ENCODE assay signal across 27 cellular contexts in the genomic region with DNA sequence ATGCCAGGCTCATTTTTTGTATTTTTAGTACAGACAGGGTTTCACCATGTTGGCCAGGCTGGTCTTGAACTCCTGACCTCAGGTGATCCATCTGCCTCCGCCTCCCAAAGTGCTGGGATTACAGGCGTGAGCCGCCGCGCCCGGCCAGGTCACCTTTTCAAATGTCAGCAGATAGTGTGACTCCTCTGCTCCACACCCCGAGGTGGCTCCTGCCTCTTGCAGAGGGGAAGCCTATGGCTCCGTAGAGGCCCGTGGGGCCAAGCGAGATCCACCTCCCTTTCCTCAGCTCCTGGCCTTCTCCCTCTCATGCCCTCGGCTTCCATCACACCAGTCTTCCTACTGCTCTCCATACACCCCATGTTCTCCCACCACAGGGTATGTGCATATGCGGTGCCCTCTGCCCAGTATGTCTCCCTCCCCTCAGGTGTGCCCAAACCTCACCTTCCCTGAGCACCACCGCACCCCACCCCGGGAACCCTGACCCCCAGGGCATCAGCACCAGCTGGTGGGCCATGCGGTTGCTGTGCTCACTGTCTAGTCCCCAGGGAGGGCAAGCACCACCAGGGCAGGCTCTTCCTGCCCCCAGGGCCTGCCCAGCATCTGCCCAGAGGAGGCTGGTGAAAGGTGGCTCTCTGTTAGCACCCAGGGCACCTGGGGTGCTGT. TPM values are rescaled to one million over a fixed set of nuclear protein-coding genes. Genes with fewer than 3 reads are reported as not detected.
DNase-seq lines count a peak whose midpoint lies in the region; ATAC-seq, FAIRE-seq and TF ChIP-seq lines count a peak whose summit lies in the region.
"Had no signal": no experiment of that assay in that cellular context is flagged by ENCODE, and none has a peak within 500 bp of the region (broad histone marks: within the 10 kb centered on the region; RNA-seq: fewer than 3 reads in every experiment).

No MANE protein-coding gene starts in this region.

- H3K9me3 ChIP-seq in right lobe of liver (no peaks in the 10 kb centered on the region), HepG2 (ENCODE audit: low read length) (no peaks in the 10 kb centered on the region), lung (ENCODE audit: control insufficient read depth in 2 of 2, insufficient read depth in 1 of 2, low read length in 1 of 2) (no peaks in the 10 kb centered on the region)
- H3K9me3 ChIP-seq: pancreas had no signal

- no peak overlapping the region for H3K4me2 ChIP-seq in HepG2 (ENCODE audit: low read depth, low read length)

- whole genome bisulfite sequencing in right lobe of liver (ENCODE audit: insufficient coverage, low coverage, low lambda C conversion rate, missing lambda C conversion rate) = 85% methylated on average over 11 of the region's 15 CpGs
- 54% methylated on average over 13 of the region's 15 CpGs for WGBS in HepG2 (ENCODE audit: low lambda C conversion rate)
- 91 to 92% methylated on average over 15 of the region's 15 CpGs for WGBS in lung, 2 donors

- DNase-seq in right lobe of liver (peak in 2 of 3 donors; percentile 19 to 45), HepG2 (ENCODE audit: low spot score) (no peak), lung (ENCODE audit: low spot score) (no peak), cerebellum (ENCODE audit: low spot score) (no peak), GOT3 (lab: John Stamatoyannopoulos, UW) (no peak), kidney glomerular epithelial cell (lab: John Stamatoyannopoulos, UW) (no peak), GM10266 (ENCODE audit: extremely low spot score) (no peak)
- DNase-seq: 8988T; activated naive CD4-positive, alpha-beta T cell treated with anti-CD3 and anti-CD28 coated beads, Interleukin-2, amount 50 U/mL, for 16 hours; HFFc6; midbrain; NCI-H1105; NCI-H2029 treated with DMSO at 0.1 percent for 48 hours; NCI-H226; NCI-H748 treated with DMSO at 0.1 percent for 48 hours had no signal

- H3K27me3 Mint-ChIP-seq in stimulated activated memory B cell treated with anti-CD40 and anti-IgM and Interleukin-4, amounts not matched to agents 10 μg/mL and 1 μg/mL and 100 μg/mL, for 72 hours = peaks cover 19% of the 10 kb centered on the region

- H3K27ac ChIP-seq in right lobe of liver (no peak overlapping the region), HepG2 (ENCODE audit: extremely low read length, insufficient read depth, low read length) (no peak overlapping the region), lung (ENCODE audit: low read depth in 1 of 2, low read length in 1 of 2) (peak overlapping the region; percentile 21 to 59)
- H3K27ac ChIP-seq: pancreas, RWPE1, VCaP had no signal

- BruUV-seq in HepG2 (replicated peaks; lab: Mats Ljungman, UMichigan) = no TSS peak

- TF ChIP-seq RAD21 in HepG2 (CRISPR knock-in tag; IDR thresholded peaks at IDR 0.05) = no peak

- no peak overlapping the region for H3K9ac ChIP-seq in HepG2 (ENCODE audit: insufficient read depth, low read depth, low read length)

- peaks cover 32% of the 10 kb centered on the region for H3K4me1 Mint-ChIP-seq in stimulated activated memory B cell treated with anti-CD40 and anti-IgM and Interleukin-4, amounts not matched to agents 10 μg/mL and 1 μg/mL and 100 μg/mL, for 72 hours
- H3K4me1 Mint-ChIP-seq: CD8-positive, alpha-beta memory T cell had no signal

- H3K79me2 ChIP-seq in HepG2 (ENCODE audit: insufficient read depth, low read length) = no peaks in the 10 kb centered on the region

- peaks cover 0 to 21% (median 7%) of the 10 kb centered on the region in 4 donors for H3K36me3 ChIP-seq in right lobe of liver
- no peaks in the 10 kb centered on the region for H3K36me3 ChIP-seq in HepG2 (replicated peaks in 1 of 2; ENCODE audit: control insufficient read depth in 1 of 2, insufficient read depth in 2 of 2, low read length in 2 of 2)
- H3K36me3 ChIP-seq in lung (ENCODE audit: control insufficient read depth in 2 of 2, insufficient read depth in 2 of 2, low read length in 2 of 2) = peaks cover 0 to 18% of the 10 kb centered on the region in 2 donors
- H3K36me3 ChIP-seq: pancreas had no signal

- no peaks in the 10 kb centered on the region for H3K9me3 Mint-ChIP-seq in stimulated activated memory B cell treated with anti-CD40 and anti-IgM and Interleukin-4, amounts not matched to agents 10 μg/mL and 1 μg/mL and 100 μg/mL, for 72 hours
- H3K9me3 Mint-ChIP-seq: CD8-positive, alpha-beta memory T cell; dendritic cell treated with granulocyte-macrophage colony-stimulating factor and Interleukin-4, amounts not matched to agents 40 ng/mL and 50 ng/mL, for 4 days; HFFc6; nephron; T-helper 2 cell treated with Interferon-gamma antibody and Interleukin-4, amounts not matched to agents 5 μg/mL and 100 μg/mL, for 36 hours had no signal

- H3K4me3 ChIP-seq in right lobe of liver (no peak overlapping the region), HepG2 (replicated peaks in 1 of 3; ENCODE audit: insufficient read depth in 1 of 3, low read depth in 2 of 3, low read length in 3 of 3) (no peak overlapping the region), lung (no peak overlapping the region)
- H3K4me3 ChIP-seq: pancreas had no signal

- ATAC-seq in right lobe of liver (no peak), HepG2 (no peak), lung (ENCODE audit: insufficient read depth, low FRiP score) (no peak)
- no peak for ATAC-seq in stimulated activated memory B cell treated with anti-CD40 and anti-IgM and Interleukin-4, amounts not matched to agents 10 μg/mL and 1 μg/mL and 100 μg/mL, for 72 hours
- ATAC-seq: pancreas, SK-N-SH treated with all-trans-retinoic acid at 6 μM for 48 hours had no signal

- no peak overlapping the region for H2AFZ ChIP-seq in HepG2 (ENCODE audit: low read length)

- CTCF ChIA-PET in HepG2 (lab: Yijun Ruan, JAX; ENCODE audit: low intra/inter-chr PET ratio, low total read pairs) = no interaction called here

- H3K4me1 ChIP-seq in right lobe of liver = peaks cover 0 to under 1% (median 0%) of the 10 kb centered on the region in 4 donors
- peaks cover 23% of the 10 kb centered on the region for H3K4me1 ChIP-seq in HepG2 (ENCODE audit: insufficient read depth, low read length)
- peaks cover 20 to 44% of the 10 kb centered on the region in 2 donors for H3K4me1 ChIP-seq in lung (ENCODE audit: control insufficient read depth in 2 of 2, insufficient read depth in 2 of 2, low read length in 2 of 2)
- H3K4me1 ChIP-seq: pancreas had no signal

- TF ChIP-seq EP300 in HepG2 (IDR thresholded peaks at IDR 0.05; ENCODE audit: low read depth in 2 of 2, low read length in 2 of 2) (no peak), HepG2 (CRISPR knock-in tag; IDR thresholded peaks at IDR 0.05; ENCODE audit: borderline replicate concordance) (no peak)

- TF ChIP-seq CTCF in right lobe of liver (IDR thresholded peaks at IDR 0.05) (no peak), HepG2 (CRISPR knock-in tag; IDR thresholded peaks at IDR 0.05) (no peak), lung (IDR thresholded peaks at IDR 0.05; ENCODE audit: control extremely low read depth, extremely low read depth) (no peak), GM10266 (IDR thresholded peaks at IDR 0.05; ENCODE audit: control insufficient read depth, insufficient read depth, low read depth, missing control alignments) (no peak)

- intact Hi-C loops in right lobe of liver (cut with DNase I) = no loop called here
- intact Hi-C loops in HepG2 (cut with micrococcal nuclease; ENCODE audit: unreplicated experiment) = no loop called here

- in situ Hi-C loops in HepG2 (cut with HindIII; ENCODE audit: extremely low pct_ligation_motif_present, low pct_unique_long_range_greater_than_20kb) = no loop called here

- H3K36me3 Mint-ChIP-seq in stimulated activated memory B cell treated with anti-CD40 and anti-IgM and Interleukin-4, amounts not matched to agents 10 μg/mL and 1 μg/mL and 100 μg/mL, for 72 hours = no peaks in the 10 kb centered on the region
- H3K36me3 Mint-ChIP-seq: CD8-positive, alpha-beta memory T cell had no signal

- no peaks in the 10 kb centered on the region for H4K20me1 ChIP-seq in HepG2 (ENCODE audit: insufficient read depth, low read length)

- POLR2A ChIA-PET in HepG2 (lab: Yijun Ruan, JAX) = no interaction called here

- H3K4me3 Mint-ChIP-seq in stimulated activated memory B cell treated with anti-CD40 and anti-IgM and Interleukin-4, amounts not matched to agents 10 μg/mL and 1 μg/mL and 100 μg/mL, for 72 hours = no peak overlapping the region
- H3K4me3 Mint-ChIP-seq: CD8-positive, alpha-beta memory T cell; dendritic cell treated with granulocyte-macrophage colony-stimulating factor and Interleukin-4, amounts not matched to agents 40 ng/mL and 50 ng/mL, for 4 days; HFFc6; nephron; T-helper 2 cell treated with Interferon-gamma antibody and Interleukin-4, amounts not matched to agents 5 μg/mL and 100 μg/mL, for 36 hours had no signal

- no peak for FAIRE-seq in HepG2 (lab: Jason Lieb, UNC)
- FAIRE-seq: endometrium, G401.6, pancreas had no signal

- H3K27me3 ChIP-seq in right lobe of liver (no peaks in the 10 kb centered on the region), HepG2 (ENCODE audit: control insufficient read depth in 1 of 2, insufficient read depth in 2 of 2, low read length in 2 of 2) (peaks cover 6 to 68% of the 10 kb centered on the region in 2 experiments), lung (ENCODE audit: control insufficient read depth, insufficient read depth) (no peaks in the 10 kb centered on the region)
- H3K27me3 ChIP-seq: pancreas had no signal

- H3K27ac Mint-ChIP-seq in stimulated activated memory B cell treated with anti-CD40 and anti-IgM and Interleukin-4, amounts not matched to agents 10 μg/mL and 1 μg/mL and 100 μg/mL, for 72 hours = peak overlapping the region; percentile 42
- H3K27ac Mint-ChIP-seq: dendritic cell treated with granulocyte-macrophage colony-stimulating factor and Interleukin-4, amounts not matched to agents 40 ng/mL and 50 ng/mL, for 4 days; HFFc6; nephron; T-helper 2 cell treated with Interferon-gamma antibody and Interleukin-4, amounts not matched to agents 5 μg/mL and 100 μg/mL, for 36 hours had no signal

- TF ChIP-seq POLR2A in right lobe of liver (IDR thresholded peaks at IDR 0.05) (no peak), HepG2 (IDR thresholded peaks at IDR 0.05; ENCODE audit: insufficient read depth in 1 of 2, low read depth in 2 of 2, low read length in 2 of 2) (no peak)

RNA-seq across cellular contexts. Expression of gene GPR17, which starts 10.7 kb away (rescaled TPM):
- total RNA-seq in right lobe of liver = not detected
- not detected in 2 replicates for total RNA-seq in HepG2 (2016; rRNA removed; fragmentation: Illumina TruSeq; extraction: Trizol)
- total RNA-seq in HepG2 (2016; cell fraction: cytosol; rRNA removed; fragmentation: Illumina TruSeq; extraction: Trizol; ENCODE audit: low read depth) = not detected in 2 replicates
- total RNA-seq in HepG2 (2016; cell fraction: insoluble cytoplasmic fraction; rRNA removed; fragmentation: Illumina TruSeq; extraction: Trizol) = not detected in 2 replicates
- not detected in 2 replicates for total RNA-seq in HepG2 (2016; cell fraction: membrane; rRNA removed; fragmentation: Illumina TruSeq; extraction: Trizol)
- total RNA-seq in HepG2 (2016; cell fraction: nucleus; rRNA removed; fragmentation: Illumina TruSeq; extraction: Trizol) = not detected in 2 replicates
- not detected in 2 replicates for polyA plus RNA-seq in HepG2 (2011; rRNA removed)
- not detected in 2 replicates for polyA plus RNA-seq in HepG2 (2011; cell fraction: cytosol; rRNA removed)
- polyA plus RNA-seq in HepG2 (2011; cell fraction: nucleus; rRNA removed) = not detected in 2 replicates
- polyA plus RNA-seq in HepG2 (2012) = not detected in 2 replicates
- polyA plus RNA-seq in HepG2 (2016; cell fraction: cytosol; fragmentation: Illumina TruSeq; extraction: Trizol; ENCODE audit: low read depth) = not detected in 2 replicates
- not detected in 2 replicates for polyA plus RNA-seq in HepG2 (2016; cell fraction: insoluble cytoplasmic fraction; fragmentation: Illumina TruSeq; extraction: Trizol; ENCODE audit: low read depth)
- polyA plus RNA-seq in HepG2 (2016; cell fraction: membrane; fragmentation: Illumina TruSeq; extraction: Trizol; ENCODE audit: low read depth) = not detected in 2 replicates
- polyA plus RNA-seq in HepG2 (2016; cell fraction: nucleus; fragmentation: Illumina TruSeq; extraction: Trizol; ENCODE audit: insufficient read depth, low read depth) = not detected in 2 replicates
- polyA minus RNA-seq in HepG2 (2011; rRNA and poly(A)+ RNA removed; ENCODE audit: low replicate concordance) = 0.08 TPM in 1 of 2 replicates, not detected in the other
- polyA minus RNA-seq in HepG2 (2011; cell fraction: cytosol; rRNA and poly(A)+ RNA removed) = not detected in 2 replicates
- polyA minus RNA-seq in HepG2 (2011; cell fraction: nucleus; rRNA and poly(A)+ RNA removed) = not detected in 2 replicates
- under 1 TPM in 1 of 2 donors, not detected in 1; 0.40 TPM for total RNA-seq in lung
- polyA plus RNA-seq in lung = 1 to 10 TPM in 1 of 2 donors, under 1 TPM in 1; 0.30 to 1.4 TPM
- 8.9 TPM for total RNA-seq in cerebellum
- total RNA-seq: CD8-positive, alpha-beta memory T cell; fibroblast of lung; HFFc6; pancreas had no signal
- polyA plus RNA-seq: CD8-positive, alpha-beta memory T cell; fibroblast of lung had no signal

RNA-seq across cellular contexts. Expression of gene LIMS2, which starts 18.6 kb away (rescaled TPM):
- total RNA-seq in right lobe of liver (10 to 100 TPM in 5 of 6 experiments, 1 to 10 TPM in 1; 6.6 to 37.7 (median 19.5) TPM), HepG2 (2016; rRNA removed; fragmentation: Illumina TruSeq; extraction: Trizol) (0.90 and 1.0 TPM in 2 replicates), lung (100 to 1,000 TPM in 1 of 2 donors, 10 to 100 TPM in 1; 22.2 to 111 TPM), cerebellum (3.3 TPM)
- 1.9 and 3.6 TPM in 2 replicates for total RNA-seq in HepG2 (2016; cell fraction: cytosol; rRNA removed; fragmentation: Illumina TruSeq; extraction: Trizol; ENCODE audit: low read depth)
- 0.85 and 1.2 TPM in 2 replicates for total RNA-seq in HepG2 (2016; cell fraction: insoluble cytoplasmic fraction; rRNA removed; fragmentation: Illumina TruSeq; extraction: Trizol)
- 2.6 and 3.9 TPM in 2 replicates for total RNA-seq in HepG2 (2016; cell fraction: membrane; rRNA removed; fragmentation: Illumina TruSeq; extraction: Trizol)
- 0.56 and 0.81 TPM in 2 replicates for total RNA-seq in HepG2 (2016; cell fraction: nucleus; rRNA removed; fragmentation: Illumina TruSeq; extraction: Trizol)
- polyA plus RNA-seq in HepG2 (2011; rRNA removed) (1.9 and 2.0 TPM in 2 replicates), lung (100 to 1,000 TPM in 1 of 2 donors, 10 to 100 TPM in 1; 49.6 to 138 TPM)
- polyA plus RNA-seq in HepG2 (2011; cell fraction: cytosol; rRNA removed) = 2.1 and 3.1 TPM in 2 replicates
- 2.0 and 2.2 TPM in 2 replicates for polyA plus RNA-seq in HepG2 (2011; cell fraction: nucleus; rRNA removed)
- 2.1 and 3.9 TPM in 2 replicates for polyA plus RNA-seq in HepG2 (2012)
- 8.9 and 10.7 TPM in 2 replicates for polyA plus RNA-seq in HepG2 (2016; cell fraction: cytosol; fragmentation: Illumina TruSeq; extraction: Trizol; ENCODE audit: low read depth)
- 2.4 and 3.4 TPM in 2 replicates for polyA plus RNA-seq in HepG2 (2016; cell fraction: insoluble cytoplasmic fraction; fragmentation: Illumina TruSeq; extraction: Trizol; ENCODE audit: low read depth)
- polyA plus RNA-seq in HepG2 (2016; cell fraction: membrane; fragmentation: Illumina TruSeq; extraction: Trizol; ENCODE audit: low read depth) = 8.6 and 9.2 TPM in 2 replicates
- polyA plus RNA-seq in HepG2 (2016; cell fraction: nucleus; fragmentation: Illumina TruSeq; extraction: Trizol; ENCODE audit: insufficient read depth, low read depth) = 1.5 TPM in 2 replicates
- 0.07 and 4.5 TPM in 2 replicates for polyA minus RNA-seq in HepG2 (2011; rRNA and poly(A)+ RNA removed; ENCODE audit: low replicate concordance)
- polyA minus RNA-seq in HepG2 (2011; cell fraction: cytosol; rRNA and poly(A)+ RNA removed) = 1.2 and 1.9 TPM in 2 replicates
- 1.2 and 1.6 TPM in 2 replicates for polyA minus RNA-seq in HepG2 (2011; cell fraction: nucleus; rRNA and poly(A)+ RNA removed)

RNA-seq across cellular contexts. Expression of gene SFT2D3, which starts 44.6 kb away (rescaled TPM):
- total RNA-seq in right lobe of liver (1 to 10 TPM; 1.6 to 4.7 (median 3.4) TPM), HepG2 (2016; rRNA removed; fragmentation: Illumina TruSeq; extraction: Trizol) (4.6 and 9.4 TPM in 2 replicates), lung (10 to 100 TPM in 1 of 2 donors, 1 to 10 TPM in 1; 7.1 to 11.0 TPM), cerebellum (7.6 TPM)
- total RNA-seq in HepG2 (2016; cell fraction: cytosol; rRNA removed; fragmentation: Illumina TruSeq; extraction: Trizol; ENCODE audit: low read depth) = 1.4 and 1.5 TPM in 2 replicates
- total RNA-seq in HepG2 (2016; cell fraction: insoluble cytoplasmic fraction; rRNA removed; fragmentation: Illumina TruSeq; extraction: Trizol) = 5.2 and 9.2 TPM in 2 replicates
- 4.6 and 5.1 TPM in 2 replicates for total RNA-seq in HepG2 (2016; cell fraction: membrane; rRNA removed; fragmentation: Illumina TruSeq; extraction: Trizol)
- total RNA-seq in HepG2 (2016; cell fraction: nucleus; rRNA removed; fragmentation: Illumina TruSeq; extraction: Trizol) = 10.3 and 11.4 TPM in 2 replicates
- polyA plus RNA-seq in HepG2 (2011; rRNA removed) (8.3 and 8.7 TPM in 2 replicates), lung (1 to 10 TPM; 5.0 to 9.9 TPM)
- polyA plus RNA-seq in HepG2 (2011; cell fraction: cytosol; rRNA removed) = 6.8 and 9.4 TPM in 2 replicates
- 3.7 and 4.4 TPM in 2 replicates for polyA plus RNA-seq in HepG2 (2011; cell fraction: nucleus; rRNA removed)
- not detected in 2 replicates for polyA plus RNA-seq in HepG2 (2012)
- 1.3 and 1.4 TPM in 2 replicates for polyA plus RNA-seq in HepG2 (2016; cell fraction: cytosol; fragmentation: Illumina TruSeq; extraction: Trizol; ENCODE audit: low read depth)
- 5.4 and 7.0 TPM in 2 replicates for polyA plus RNA-seq in HepG2 (2016; cell fraction: insoluble cytoplasmic fraction; fragmentation: Illumina TruSeq; extraction: Trizol; ENCODE audit: low read depth)
- polyA plus RNA-seq in HepG2 (2016; cell fraction: membrane; fragmentation: Illumina TruSeq; extraction: Trizol; ENCODE audit: low read depth) = 3.0 and 4.0 TPM in 2 replicates
- polyA plus RNA-seq in HepG2 (2016; cell fraction: nucleus; fragmentation: Illumina TruSeq; extraction: Trizol; ENCODE audit: insufficient read depth, low read depth) = 13.6 and 14.0 TPM in 2 replicates
- polyA minus RNA-seq in HepG2 (2011; rRNA and poly(A)+ RNA removed; ENCODE audit: low replicate concordance) = 2.4 and 7.5 TPM in 2 replicates
- polyA minus RNA-seq in HepG2 (2011; cell fraction: cytosol; rRNA and poly(A)+ RNA removed) = 6.5 and 7.2 TPM in 2 replicates
- polyA minus RNA-seq in HepG2 (2011; cell fraction: nucleus; rRNA and poly(A)+ RNA removed) = 16.4 and 17.5 TPM in 2 replicates

Comparison
In these comparisons a context has a peak if more than half of its experiments do, and no peak if none do; other contexts are left out.
1. DNase-seq: peak in right lobe of liver (2 of 3); none in HepG2 (single experiment), lung (single experiment), cerebellum (single experiment), GOT3 (single experiment), kidney glomerular epithelial cell (single experiment) and GM10266 (single experiment).
2. H3K27ac ChIP-seq: peak in lung (2 of 2); none in right lobe of liver (0 of 3) and HepG2 (single experiment).